ENCODE assay signal across 8 cellular contexts in genomic region chr1:200150721-200151120, GRCh38.
DNase-seq lines count a peak whose midpoint lies in the region; ATAC-seq and TF ChIP-seq lines count a peak whose summit lies in the region.

No MANE protein-coding gene starts in this region.

- H3K4me1 ChIP-seq in GM23248 (ENCODE audit: insufficient read depth): peaks cover 15% of the 10 kb centered on the region

- in situ Hi-C loops in GM23248 (cut with MboI): no loop called here

- no peak overlapping the region for H3K4me3 ChIP-seq in GM23248

- peak overlapping the region; percentile 53 for H2AFZ ChIP-seq in GM23248

- no peaks in the 10 kb centered on the region for H3K9me3 Mint-ChIP-seq in stimulated activated naive CD8-positive, alpha-beta T cell treated with anti-CD3 and anti-CD28 coated beads, Interleukin-15, amount 100 ng/mL, for 72 hours

- peak overlapping the region in 1 of 2 donors; percentile 59 for H3K4me3 Mint-ChIP-seq in stimulated activated naive CD8-positive, alpha-beta T cell treated with anti-CD3 and anti-CD28 coated beads, Interleukin-15, amount 100 ng/mL, for 72 hours

- peaks cover 11% of the 10 kb centered on the region for H3F3A ChIP-seq in GM23248 (ENCODE audit: insufficient read depth)

- H3K27ac Mint-ChIP-seq in stimulated activated naive CD8-positive, alpha-beta T cell treated with anti-CD3 and anti-CD28 coated beads, Interleukin-15, amount 100 ng/mL, for 72 hours: peak overlapping the region; percentile 15 to 90

- DNase-seq in GM10266 (ENCODE audit: extremely low spot score) (peak; percentile 59), GM23248 (peak; percentile 90), NCI-H1436 (lab: John Stamatoyannopoulos, UW) (peak; percentile 62), epithelial cell of prostate (ENCODE audit: low read depth, low spot score) (peak; percentile 27), germinal center (ENCODE audit: low spot score) (no peak)
- peak in 1 of 2 donors; percentile 42 for DNase-seq in stimulated activated naive CD8-positive, alpha-beta T cell treated with anti-CD3 and anti-CD28 coated beads, Interleukin-15, amount 100 ng/mL, for 72 hours
- DNase-seq in activated CD8-positive, alpha-beta memory T cell treated with anti-CD3 and anti-CD28 coated beads for 24 hours: no peak
- no peak for DNase-seq in effector CD8-positive, alpha-beta T cell (lab: John Stamatoyannopoulos, UW)

- no peaks in the 10 kb centered on the region for H3K79me2 ChIP-seq in GM23248 (ENCODE audit: insufficient read depth)

- ATAC-seq in stimulated activated naive CD8-positive, alpha-beta T cell treated with anti-CD3 and anti-CD28 coated beads, Interleukin-15, amount 100 ng/mL, for 72 hours: peak; percentile 42

- H3K27ac ChIP-seq in GM23248 (peak overlapping the region; percentile 18; the same call in 1 of the 2 replicates), epithelial cell of prostate (no peak overlapping the region)

- H3K9me3 ChIP-seq in GM23248 (ENCODE audit: low read depth): no peaks in the 10 kb centered on the region

- peaks cover 54% of the 10 kb centered on the region for H3K4me1 Mint-ChIP-seq in stimulated activated naive CD8-positive, alpha-beta T cell treated with anti-CD3 and anti-CD28 coated beads, Interleukin-15, amount 100 ng/mL, for 72 hours

- H3K36me3 ChIP-seq in GM23248 (ENCODE audit: low read depth): no peaks in the 10 kb centered on the region

- H3K4me2 ChIP-seq in GM23248 (ENCODE audit: unreplicated experiment): peak overlapping the region; percentile 60

- H3K9me2 ChIP-seq in GM23248 (ENCODE audit: insufficient read depth): no peaks in the 10 kb centered on the region

- H3K27me3 Mint-ChIP-seq in stimulated activated naive CD8-positive, alpha-beta T cell treated with anti-CD3 and anti-CD28 coated beads, Interleukin-15, amount 100 ng/mL, for 72 hours: no peaks in the 10 kb centered on the region

- no peak for TF ChIP-seq CTCF in GM10266 (IDR thresholded peaks at IDR 0.05; ENCODE audit: control insufficient read depth, insufficient read depth, low read depth, missing control alignments)

- 8 to 12% methylated on average over 4 of the region's 4 CpGs for WGBS in GM23248 (ENCODE audit: low coverage in 1 of 2, low lambda C conversion rate in 2 of 2, missing lambda C conversion rate in 2 of 2), 2 experiments

- H3K27me3 ChIP-seq in GM23248 (replicated peaks; ENCODE audit: insufficient read depth): no peaks in the 10 kb centered on the region

- no peaks in the 10 kb centered on the region for H4K20me1 ChIP-seq in GM23248 (ENCODE audit: insufficient read depth)

- no peak overlapping the region for H3K9ac ChIP-seq in GM23248

Comparison
In these comparisons a context has a peak if more than half of its experiments do, and no peak if none do; other contexts are left out.
1. DNase-seq: peak in GM10266 (single experiment), GM23248 (single experiment), NCI-H1436 (single experiment) and epithelial cell of prostate (single experiment); none in activated CD8-positive, alpha-beta memory T cell treated with anti-CD3 and anti-CD28 coated beads for 24 hours (single experiment), effector CD8-positive, alpha-beta T cell (single experiment) and germinal center (single experiment).